Comparison of ENCODE assay signal across 13 cellular contexts in genomic region chr22:46750861-46751260, GRCh38. TPM values are rescaled to one million over a fixed set of nuclear protein-coding genes. Genes with fewer than 3 reads are reported as not detected.
DNase-seq lines count a peak whose midpoint lies in the region; ATAC-seq and TF ChIP-seq lines count a peak whose summit lies in the region.
"Had no signal": no experiment of that assay in that cellular context is flagged by ENCODE, and none has a peak within 500 bp of the region (broad histone marks: within the 10 kb centered on the region; RNA-seq: fewer than 3 reads in every experiment).

No MANE protein-coding gene starts in this region.

- H3K9me3 ChIP-seq in duodenal mucosa (ENCODE audit: control insufficient read depth in 1 of 2, low read length in 2 of 2) (peaks cover 0 to under 1% of the 10 kb centered on the region in 2 donors), lung (ENCODE audit: control insufficient read depth in 2 of 2, insufficient read depth in 1 of 2, low read length in 1 of 2) (no peaks in the 10 kb centered on the region)

- H3K4me3 Mint-ChIP-seq in activated naive CD8-positive, alpha-beta T cell treated with anti-CD3 and anti-CD28 coated beads, Interleukin-2, amount 10 ng/mL, durations not matched to agents 7 days and 5 days, result no peak overlapping the region
- no peak overlapping the region for H3K4me3 Mint-ChIP-seq in activated naive CD8-positive, alpha-beta T cell treated with anti-CD3 and anti-CD28 coated beads for 36 hours
- no peak overlapping the region for H3K4me3 Mint-ChIP-seq in type B pancreatic cell
- H3K4me3 Mint-ChIP-seq in activated CD4-positive, alpha-beta T cell treated with anti-CD3 and anti-CD28 coated beads, Interleukin-2, amount 10 ng/mL, durations not matched to agents 24 days and 14 days, result no peak overlapping the region
- H3K4me3 Mint-ChIP-seq: activated CD4-positive, alpha-beta T cell treated with anti-CD3 and anti-CD28 coated beads for 36 hours had no signal

- H3K9me3 Mint-ChIP-seq in activated naive CD8-positive, alpha-beta T cell treated with anti-CD3 and anti-CD28 coated beads, Interleukin-2, amount 10 ng/mL, durations not matched to agents 7 days and 5 days, result no peaks in the 10 kb centered on the region
- H3K9me3 Mint-ChIP-seq in activated naive CD8-positive, alpha-beta T cell treated with anti-CD3 and anti-CD28 coated beads for 36 hours, result no peaks in the 10 kb centered on the region
- H3K9me3 Mint-ChIP-seq in type B pancreatic cell, result no peaks in the 10 kb centered on the region
- H3K9me3 Mint-ChIP-seq in activated CD4-positive, alpha-beta T cell treated with anti-CD3 and anti-CD28 coated beads, Interleukin-2, amount 10 ng/mL, durations not matched to agents 24 days and 14 days, result no peaks in the 10 kb centered on the region

- H3K27ac Mint-ChIP-seq in activated naive CD8-positive, alpha-beta T cell treated with anti-CD3 and anti-CD28 coated beads, Interleukin-2, amount 10 ng/mL, durations not matched to agents 7 days and 5 days, result peak overlapping the region; percentile 97
- no peak overlapping the region for H3K27ac Mint-ChIP-seq in activated naive CD8-positive, alpha-beta T cell treated with anti-CD3 and anti-CD28 coated beads for 36 hours
- H3K27ac Mint-ChIP-seq in type B pancreatic cell, result peak overlapping the region; percentile 31
- H3K27ac Mint-ChIP-seq in activated CD4-positive, alpha-beta T cell treated with anti-CD3 and anti-CD28 coated beads, Interleukin-2, amount 10 ng/mL, durations not matched to agents 24 days and 14 days, result no peak overlapping the region

- TF ChIP-seq CTCF in lung (IDR thresholded peaks at IDR 0.05; ENCODE audit: control extremely low read depth, extremely low read depth) (no peak), type B pancreatic cell (conservative IDR thresholded peaks at IDR 0.05) (no peak)

- 42 to 49% methylated on average over 12 of the region's 12 CpGs for WGBS in lung, 2 donors

- H3K4me3 ChIP-seq in duodenal mucosa (ENCODE audit: low read depth in 1 of 2, low read length in 2 of 2) (peak overlapping the region in 1 of 2 donors; percentile 32), lung (no peak overlapping the region)
- H3K4me3 ChIP-seq: cardiac muscle cell had no signal

- no peaks in the 10 kb centered on the region for H3K36me3 Mint-ChIP-seq in activated naive CD8-positive, alpha-beta T cell treated with anti-CD3 and anti-CD28 coated beads, Interleukin-2, amount 10 ng/mL, durations not matched to agents 7 days and 5 days
- H3K36me3 Mint-ChIP-seq in activated naive CD8-positive, alpha-beta T cell treated with anti-CD3 and anti-CD28 coated beads for 36 hours, result no peaks in the 10 kb centered on the region
- H3K36me3 Mint-ChIP-seq in type B pancreatic cell, result no peaks in the 10 kb centered on the region
- no peaks in the 10 kb centered on the region for H3K36me3 Mint-ChIP-seq in activated CD4-positive, alpha-beta T cell treated with anti-CD3 and anti-CD28 coated beads, Interleukin-2, amount 10 ng/mL, durations not matched to agents 24 days and 14 days (ENCODE audit: low read depth)

- POLR2A ChIA-PET in activated naive CD8-positive, alpha-beta T cell treated with anti-CD3 and anti-CD28 coated beads, Interleukin-2, amount 10 ng/mL, durations not matched to agents 7 days and 5 days (lab: Charles Lee), result interaction anchor here (2.5 to 4.2 kb wide), 2 partner anchors 11 to 40 kb away, joined by 10 to 55 read pairs; partner anchors contain the start of gene TBC1D22A

- no peak for TF ChIP-seq POLR2A in erythroblast (IDR thresholded peaks at IDR 0.05; ENCODE audit: low read length)

- H3K4me1 ChIP-seq in duodenal mucosa (ENCODE audit: control insufficient read depth in 1 of 2, insufficient read depth in 2 of 2, low read length in 2 of 2) (peaks cover 53 to 57% of the 10 kb centered on the region in 2 donors), lung (ENCODE audit: control insufficient read depth in 2 of 2, insufficient read depth in 2 of 2, low read length in 2 of 2) (peaks cover 8 to 49% of the 10 kb centered on the region in 2 donors)

- no peak overlapping the region for H3K27ac ChIP-seq in duodenal mucosa (ENCODE audit: low read depth, low read length)
- H3K27ac ChIP-seq in lung (ENCODE audit: low read depth in 1 of 2, low read length in 1 of 2), result peak overlapping the region; percentile 9 to 35
- H3K27ac ChIP-seq: cardiac muscle cell had no signal

- intact Hi-C loops in activated CD4-positive, alpha-beta T cell treated with anti-CD3 and anti-CD28 coated beads, Interleukin-2, amount 10 ng/mL, durations not matched to agents 24 days and 14 days (cut with micrococcal nuclease), result no loop called here

- no peaks in the 10 kb centered on the region for H3K36me3 ChIP-seq in duodenal mucosa (ENCODE audit: control insufficient read depth in 1 of 2, insufficient read depth in 2 of 2, low read length in 2 of 2)
- H3K36me3 ChIP-seq in lung (ENCODE audit: control insufficient read depth in 2 of 2, insufficient read depth in 2 of 2, low read length in 2 of 2), result no peaks in the 10 kb centered on the region
- H3K36me3 ChIP-seq: cardiac muscle cell had no signal

- H3K27me3 Mint-ChIP-seq in activated naive CD8-positive, alpha-beta T cell treated with anti-CD3 and anti-CD28 coated beads, Interleukin-2, amount 10 ng/mL, durations not matched to agents 7 days and 5 days, result peaks cover 3% of the 10 kb centered on the region
- H3K27me3 Mint-ChIP-seq in activated naive CD8-positive, alpha-beta T cell treated with anti-CD3 and anti-CD28 coated beads for 36 hours, result no peaks in the 10 kb centered on the region
- H3K27me3 Mint-ChIP-seq in type B pancreatic cell, result peaks cover 20% of the 10 kb centered on the region
- H3K27me3 Mint-ChIP-seq in activated CD4-positive, alpha-beta T cell treated with anti-CD3 and anti-CD28 coated beads, Interleukin-2, amount 10 ng/mL, durations not matched to agents 24 days and 14 days, result no peaks in the 10 kb centered on the region
- H3K27me3 Mint-ChIP-seq: activated CD4-positive, alpha-beta T cell treated with anti-CD3 and anti-CD28 coated beads for 36 hours had no signal

- peak overlapping the region; percentile 10 to 30 for H3K9ac ChIP-seq in duodenal mucosa (ENCODE audit: low read depth in 1 of 2, low read length in 2 of 2)

- ATAC-seq in activated naive CD8-positive, alpha-beta T cell treated with anti-CD3 and anti-CD28 coated beads, Interleukin-2, amount 10 ng/mL, durations not matched to agents 7 days and 5 days (ENCODE audit: low read depth), result no peak
- no peak for ATAC-seq in lung (ENCODE audit: insufficient read depth, low FRiP score)
- ATAC-seq in HG02763 (IDR thresholded peaks at IDR 0.05; ENCODE audit: unreplicated experiment), result no peak

- no peaks in the 10 kb centered on the region for H3K27me3 ChIP-seq in duodenal mucosa (ENCODE audit: control insufficient read depth in 1 of 2, insufficient read depth in 2 of 2, low read length in 2 of 2)
- H3K27me3 ChIP-seq in lung (ENCODE audit: control insufficient read depth, insufficient read depth), result no peaks in the 10 kb centered on the region

- DNase-seq in activated naive CD8-positive, alpha-beta T cell treated with anti-CD3 and anti-CD28 coated beads, Interleukin-2, amount 10 ng/mL, durations not matched to agents 7 days and 5 days, result no peak
- no peak for DNase-seq in activated naive CD8-positive, alpha-beta T cell treated with anti-CD3 and anti-CD28 coated beads for 36 hours
- DNase-seq in lung (ENCODE audit: low spot score), result peak; percentile 43
- DNase-seq in type B pancreatic cell (ENCODE audit: extremely low spot score, unreplicated experiment), result no peak
- no peak for DNase-seq in erythroblast (lab: John Stamatoyannopoulos, UW)
- DNase-seq in activated CD4-positive, alpha-beta T cell treated with anti-CD3 and anti-CD28 coated beads, Interleukin-2, amount 10 ng/mL, durations not matched to agents 24 days and 14 days, result no peak
- DNase-seq: activated CD4-positive, alpha-beta T cell treated with anti-CD3 and anti-CD28 coated beads for 36 hours; activated gamma-delta T cell treated with Interleukin-2 at 50 U/mL for 16 hours; NCI-H1694 treated with DMSO at 0.1 percent for 48 hours; stimulated activated CD4-positive, alpha-beta T cell treated with anti-CD3 and anti-CD28 coated beads, Interleukin-15, amount 100 ng/mL, for 24 hours had no signal

- H3K4me1 Mint-ChIP-seq in activated naive CD8-positive, alpha-beta T cell treated with anti-CD3 and anti-CD28 coated beads, Interleukin-2, amount 10 ng/mL, durations not matched to agents 7 days and 5 days, result peaks cover 24% of the 10 kb centered on the region
- peaks cover 27% of the 10 kb centered on the region for H3K4me1 Mint-ChIP-seq in activated naive CD8-positive, alpha-beta T cell treated with anti-CD3 and anti-CD28 coated beads for 36 hours
- H3K4me1 Mint-ChIP-seq in type B pancreatic cell (ENCODE audit: unreplicated experiment), result peaks cover 4% of the 10 kb centered on the region
- peaks cover 23% of the 10 kb centered on the region for H3K4me1 Mint-ChIP-seq in activated CD4-positive, alpha-beta T cell treated with anti-CD3 and anti-CD28 coated beads, Interleukin-2, amount 10 ng/mL, durations not matched to agents 24 days and 14 days

RNA-seq across cellular contexts. Expression of gene TBC1D22A, which starts 11.6 kb away (rescaled TPM):
- 10 to 100 TPM; 47.2 to 49.1 TPM for total RNA-seq in activated naive CD8-positive, alpha-beta T cell treated with anti-CD3 and anti-CD28 coated beads, Interleukin-2, amount 10 ng/mL, durations not matched to agents 7 days and 5 days
- 10 to 100 TPM; 42.1 to 42.4 TPM for total RNA-seq in activated naive CD8-positive, alpha-beta T cell treated with anti-CD3 and anti-CD28 coated beads for 36 hours
- total RNA-seq in lung (10 to 100 TPM; 20.3 to 38.4 TPM), type B pancreatic cell (ENCODE audit: low replicate concordance) (16.2 and 24.6 TPM in 2 replicates)
- 10 to 100 TPM; 20.2 to 21.6 TPM for polyA plus RNA-seq in lung
- total RNA-seq in activated CD4-positive, alpha-beta T cell treated with anti-CD3 and anti-CD28 coated beads, Interleukin-2, amount 10 ng/mL, durations not matched to agents 24 days and 14 days, result 39.2 and 41.0 TPM in 2 replicates

RNA-seq across cellular contexts. Expression of gene CERK, which starts 12.8 kb away (rescaled TPM):
- total RNA-seq in activated naive CD8-positive, alpha-beta T cell treated with anti-CD3 and anti-CD28 coated beads, Interleukin-2, amount 10 ng/mL, durations not matched to agents 7 days and 5 days, result 10 to 100 TPM; 90.8 to 94.9 TPM
- total RNA-seq in activated naive CD8-positive, alpha-beta T cell treated with anti-CD3 and anti-CD28 coated beads for 36 hours, result 10 to 100 TPM; 38.1 to 41.3 TPM
- total RNA-seq in lung (10 to 100 TPM; 31.0 to 36.2 TPM), type B pancreatic cell (ENCODE audit: low replicate concordance) (43.3 and 67.5 TPM in 2 replicates)
- 10 to 100 TPM; 12.1 to 32.4 TPM for polyA plus RNA-seq in lung
- total RNA-seq in activated CD4-positive, alpha-beta T cell treated with anti-CD3 and anti-CD28 coated beads, Interleukin-2, amount 10 ng/mL, durations not matched to agents 24 days and 14 days, result 62.8 and 63.2 TPM in 2 replicates

Comparison
In these comparisons a context has a peak if more than half of its experiments do, and no peak if none do; other contexts are left out.
1. H3K27ac Mint-ChIP-seq: peak in activated naive CD8-positive, alpha-beta T cell treated with anti-CD3 and anti-CD28 coated beads, Interleukin-2, amount 10 ng/mL, durations not matched to agents 7 days and 5 days (single experiment) and type B pancreatic cell (single experiment); none in activated naive CD8-positive, alpha-beta T cell treated with anti-CD3 and anti-CD28 coated beads for 36 hours (single experiment) and activated CD4-positive, alpha-beta T cell treated with anti-CD3 and anti-CD28 coated beads, Interleukin-2, amount 10 ng/mL, durations not matched to agents 24 days and 14 days (single experiment).